22 cellular contexts compared by ENCODE assay signal in genomic region chr15:45249125-45249780, GRCh38. TPM values are rescaled to one million over a fixed set of nuclear protein-coding genes. Genes with fewer than 3 reads are reported as not detected.
A peak's percentile ranks its signal among the peaks of the same experiment; 100 is the strongest.
DNase-seq lines count a peak whose midpoint lies in the region; ATAC-seq and TF ChIP-seq lines count a peak whose summit lies in the region.
"Had no signal": no experiment of that assay in that cellular context is flagged by ENCODE, and none has a peak within 500 bp of the region (broad histone marks: within the 10 kb centered on the region; RNA-seq: fewer than 3 reads in every experiment).

No MANE protein-coding gene starts in this region.

- H3K4me1 Mint-ChIP-seq in Calu3 (ENCODE audit: low read depth, unreplicated experiment), result peaks cover 10% of the 10 kb centered on the region
- no peaks in the 10 kb centered on the region for H3K4me1 Mint-ChIP-seq in activated naive CD8-positive, alpha-beta T cell treated with anti-CD3 and anti-CD28 coated beads, Interleukin-2, amount 50 U/mL, for 24 hours

- H3K4me1 ChIP-seq in stomach, result peaks cover 0 to 13% (median 6%) of the 10 kb centered on the region in 4 donors
- H3K4me1 ChIP-seq: HAP-1 had no signal

- no peak for TF ChIP-seq CTCF in Calu3 (IDR thresholded peaks at IDR 0.05; ENCODE audit: unreplicated experiment)
- TF ChIP-seq CTCF in stomach (IDR thresholded peaks at IDR 0.05), result no peak

- ATAC-seq in activated naive CD8-positive, alpha-beta T cell treated with anti-CD3 and anti-CD28 coated beads, Interleukin-2, amount 50 U/mL, for 24 hours, result no peak
- ATAC-seq in GM18520 (IDR thresholded peaks at IDR 0.05; ENCODE audit: unreplicated experiment), result no peak
- ATAC-seq: GM23338, SK-N-SH treated with all-trans-retinoic acid at 6 μM for 48 hours had no signal

- H3K27me3 ChIP-seq in stomach, result no peaks in the 10 kb centered on the region

- no peak overlapping the region for H3K4me3 ChIP-seq in stomach
- H3K4me3 ChIP-seq: GM23338, HAP-1 had no signal

- BruUV-seq in Calu3 (replicated peaks; lab: Mats Ljungman, UMichigan), result no TSS peak

- intact Hi-C loops in Calu3 (cut with micrococcal nuclease; ENCODE audit: unreplicated experiment), result loop anchor here (2.0 kb wide), 1 partner anchor 14 kb away; no protein-coding TSS in a partner anchor
- intact Hi-C loops in stomach (cut with DNase I; ENCODE audit: low total_unique reads), result no loop called here

- DNase-seq in Calu3 (peak; percentile 23), NCI-H526 treated with DMSO at 0.1 percent for 48 hours (lab: John Stamatoyannopoulos, UW) (peak; percentile 40), left kidney (ENCODE audit: low read depth, low spot score) (peak; percentile 26), stomach (no peak), COR-L47 (lab: John Stamatoyannopoulos, UW) (no peak)
- no peak for DNase-seq in activated naive CD8-positive, alpha-beta T cell treated with anti-CD3 and anti-CD28 coated beads, Interleukin-2, amount 50 U/mL, for 24 hours
- DNase-seq: CD4-positive, alpha-beta T cell; DMS153; GDM1; KBM-7; NCI-H1105; NCI-H2029 treated with DMSO at 0.1 percent for 48 hours; NCI-H2171; NCI-H345; NCI-H524; SIG-M5 had no signal

- no peaks in the 10 kb centered on the region for H3K36me3 ChIP-seq in stomach
- H3K36me3 ChIP-seq: HAP-1 had no signal

- CTCF ChIA-PET in Calu3 (lab: Charles Lee), result interaction anchor here (0.8 to 1.2 kb wide), 3 partner anchors 12 to 48 kb away, joined by 3 to 7 read pairs (median 4); no protein-coding TSS in a partner anchor

- no peaks in the 10 kb centered on the region for H3K36me3 Mint-ChIP-seq in Calu3 (ENCODE audit: insufficient read depth, unreplicated experiment)
- peaks cover 6% of the 10 kb centered on the region for H3K36me3 Mint-ChIP-seq in activated naive CD8-positive, alpha-beta T cell treated with anti-CD3 and anti-CD28 coated beads, Interleukin-2, amount 50 U/mL, for 24 hours (ENCODE audit: low read depth)

- no peak for TF ChIP-seq EP300 in stomach (IDR thresholded peaks at IDR 0.05)

- peak overlapping the region; percentile 13 for H3K27ac Mint-ChIP-seq in Calu3 (ENCODE audit: unreplicated experiment)
- no peak overlapping the region for H3K27ac Mint-ChIP-seq in activated naive CD8-positive, alpha-beta T cell treated with anti-CD3 and anti-CD28 coated beads, Interleukin-2, amount 50 U/mL, for 24 hours
- H3K27ac Mint-ChIP-seq: CD4-positive, alpha-beta T cell; GM23338 had no signal

- no peaks in the 10 kb centered on the region for H3K27me3 Mint-ChIP-seq in Calu3 (ENCODE audit: unreplicated experiment)
- H3K27me3 Mint-ChIP-seq in activated naive CD8-positive, alpha-beta T cell treated with anti-CD3 and anti-CD28 coated beads, Interleukin-2, amount 50 U/mL, for 24 hours, result no peaks in the 10 kb centered on the region
- H3K27me3 Mint-ChIP-seq: CD4-positive, alpha-beta T cell had no signal

- peaks cover 10% of the 10 kb centered on the region for H3K9me3 Mint-ChIP-seq in Calu3 (ENCODE audit: low read depth, unreplicated experiment)
- peaks cover 13% of the 10 kb centered on the region for H3K9me3 Mint-ChIP-seq in activated naive CD8-positive, alpha-beta T cell treated with anti-CD3 and anti-CD28 coated beads, Interleukin-2, amount 50 U/mL, for 24 hours

- WGBS in stomach, 5 donors, result 47 to 76% (median 64%) methylated on average over 4 of the region's 4 CpGs

- no peak overlapping the region for H3K4me3 Mint-ChIP-seq in Calu3 (ENCODE audit: low read depth, unreplicated experiment)
- H3K4me3 Mint-ChIP-seq in activated naive CD8-positive, alpha-beta T cell treated with anti-CD3 and anti-CD28 coated beads, Interleukin-2, amount 50 U/mL, for 24 hours, result no peak overlapping the region
- H3K4me3 Mint-ChIP-seq: CD4-positive, alpha-beta T cell; GM23338 had no signal

- peaks cover 0 to 24% (median 16%) of the 10 kb centered on the region in 4 donors for H3K9me3 ChIP-seq in stomach
- H3K9me3 ChIP-seq: HAP-1 had no signal

- H3K27ac ChIP-seq in stomach, result peak overlapping the region in 4 of 5 donors; percentile 18 to 70 (median 56)
- H3K27ac ChIP-seq: RWPE1 had no signal

- TF ChIP-seq POLR2A in stomach (IDR thresholded peaks at IDR 0.05), result no peak

RNA-seq across cellular contexts. Expression of gene SLC28A2, which starts 2.8 kb away (rescaled TPM):
- not detected in 2 replicates for total RNA-seq in Calu3 (2022)
- total RNA-seq in stomach, result 10 to 100 TPM in 1 of 5 donors, 1 to 10 TPM in 3, not detected in 1; 1.8 to 48.8 (median 6.1) TPM
- polyA plus RNA-seq in stomach, result 1 to 10 TPM in 1 of 3 donors, under 1 TPM in 2; 0.06 to 1.8 (median 0.25) TPM
- total RNA-seq: CD4-positive, alpha-beta T cell; GM23338 had no signal
- polyA plus RNA-seq: BJ had no signal

Comparison
In these comparisons a context has a peak if more than half of its experiments do, and no peak if none do; other contexts are left out.
1. DNase-seq: peak in Calu3 (single experiment), NCI-H526 treated with DMSO at 0.1 percent for 48 hours (single experiment) and left kidney (single experiment); none in stomach (single experiment), COR-L47 (single experiment) and activated naive CD8-positive, alpha-beta T cell treated with anti-CD3 and anti-CD28 coated beads, Interleukin-2, amount 50 U/mL, for 24 hours (single experiment).